8 cellular contexts compared by ENCODE assay signal in the genomic region with DNA sequence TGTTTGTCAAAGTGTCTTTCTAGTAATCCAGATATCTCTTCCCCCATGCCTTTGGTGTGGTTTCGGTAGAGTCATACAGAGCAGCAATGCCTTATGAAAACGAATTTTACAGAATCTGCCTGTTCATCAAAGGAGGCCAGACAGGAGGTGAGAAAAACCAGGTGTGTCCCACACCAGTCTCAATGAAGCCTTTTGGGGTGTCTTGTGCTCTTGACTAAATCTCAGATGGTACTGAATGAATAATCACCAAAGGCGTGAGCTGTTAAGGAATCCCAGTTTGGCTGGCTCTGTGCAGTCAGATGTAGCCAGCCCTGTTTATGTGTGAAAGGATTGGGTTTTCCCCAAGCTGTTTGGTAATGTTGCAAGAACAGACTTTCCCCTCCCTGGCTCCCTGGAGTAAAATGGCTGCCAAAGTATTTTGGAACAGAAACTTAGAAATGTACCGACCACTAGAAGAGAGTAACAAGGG.
DNase-seq lines count a peak whose midpoint lies in the region; ATAC-seq and TF ChIP-seq lines count a peak whose summit lies in the region.

No MANE protein-coding gene starts in this region.

- peak; percentile 94 to 95 for DNase-seq in cardiac fibroblast (ENCODE audit: low read depth in 2 of 2)
- no peak for DNase-seq in sciatic nerve (ENCODE audit: low spot score)
- DNase-seq in NCI-H345 treated with DMSO at 0.1 percent for 48 hours (lab: John Stamatoyannopoulos, UW; ENCODE audit: unreplicated experiment), result no peak
- no peak for DNase-seq in activated gamma-delta T cell treated with Interleukin-2 at 50 U/mL for 16 hours
- no peak for DNase-seq in NCI-H187 treated with DMSO at 0.1 percent for 48 hours (lab: John Stamatoyannopoulos, UW)

- peak overlapping the region; percentile 48 to 75 (median 59) for H3K4me2 ChIP-seq in BLaER1 treated with 17β-estradiol and CSF1 and Interleukin-3, amounts not matched to agents 10 nM and 100 nM

- intact Hi-C loops in sciatic nerve (cut with DNase I), result no loop called here

- no peak overlapping the region; a peak in 1 of 20 replicates for H3K4me3 ChIP-seq in BLaER1 treated with 17β-estradiol and CSF1 and Interleukin-3, amounts not matched to agents 10 nM and 100 nM
- no peak overlapping the region for H3K4me3 ChIP-seq in cardiac fibroblast (replicated peaks in 1 of 2; ENCODE audit: low read depth in 2 of 2, low read length in 2 of 2)

- peaks cover 0 to 7% (median 0%) of the 10 kb centered on the region in 11 experiments; a peak in 4 of 22 replicates for H3K9me3 ChIP-seq in BLaER1 treated with 17β-estradiol and CSF1 and Interleukin-3, amounts not matched to agents 10 nM and 100 nM (replicated peaks in 1 of 11)
- no peaks in the 10 kb centered on the region for H3K9me3 ChIP-seq in KOPT-K1 (ENCODE audit: insufficient read depth, low read length, poor library complexity, severe bottlenecking)

- no peaks in the 10 kb centered on the region for H3K36me3 ChIP-seq in BLaER1 treated with 17β-estradiol and CSF1 and Interleukin-3, amounts not matched to agents 10 nM and 100 nM
- no peaks in the 10 kb centered on the region for H3K36me3 ChIP-seq in KOPT-K1 (ENCODE audit: insufficient read depth, low read length)

- peaks cover 13 to 33% (median 18%) of the 10 kb centered on the region in 10 experiments for H3K4me1 ChIP-seq in BLaER1 treated with 17β-estradiol and CSF1 and Interleukin-3, amounts not matched to agents 10 nM and 100 nM

- H4K20me1 ChIP-seq in BLaER1 treated with 17β-estradiol and CSF1 and Interleukin-3, amounts not matched to agents 10 nM and 100 nM, result no peaks in the 10 kb centered on the region

- TF ChIP-seq CTCF in cardiac fibroblast (IDR thresholded peaks at IDR 0.05; ENCODE audit: low read depth, low read length), result no peak

- ATAC-seq in GM21381 (IDR thresholded peaks at IDR 0.05; ENCODE audit: unreplicated experiment), result peak; percentile 87
- ATAC-seq in sciatic nerve, result peak; percentile 98

- peak overlapping the region in 9 of 11 experiments; percentile 9 to 69 (median 44); a peak in 11 of 22 replicates for H3K27ac ChIP-seq in BLaER1 treated with 17β-estradiol and CSF1 and Interleukin-3, amounts not matched to agents 10 nM and 100 nM
- peak overlapping the region; percentile 96 for H3K27ac ChIP-seq in KOPT-K1 (ENCODE audit: low read depth, low read length, poor library complexity, severe bottlenecking)

- H3K27me3 ChIP-seq in BLaER1 treated with 17β-estradiol and CSF1 and Interleukin-3, amounts not matched to agents 10 nM and 100 nM, result no peaks in the 10 kb centered on the region

- no peak overlapping the region; a peak in 2 of 22 replicates for H3K9ac ChIP-seq in BLaER1 treated with 17β-estradiol and CSF1 and Interleukin-3, amounts not matched to agents 10 nM and 100 nM

Comparison
In these comparisons a context has a peak if more than half of its experiments do, and no peak if none do; other contexts are left out.
1. DNase-seq: peak in cardiac fibroblast (2 of 2); none in sciatic nerve (single experiment), NCI-H345 treated with DMSO at 0.1 percent for 48 hours (single experiment), activated gamma-delta T cell treated with Interleukin-2 at 50 U/mL for 16 hours (single experiment) and NCI-H187 treated with DMSO at 0.1 percent for 48 hours (single experiment).